In genomic region chr1:32764826-32765545, GRCh38 we compare ENCODE assay signal across 15 cellular contexts. TPM values are rescaled to one million over a fixed set of nuclear protein-coding genes. Genes with fewer than 3 reads are reported as not detected.
DNase-seq lines count a peak whose midpoint lies in the region; ATAC-seq and TF ChIP-seq lines count a peak whose summit lies in the region.
"Had no signal": no experiment of that assay in that cellular context is flagged by ENCODE, and none has a peak within 500 bp of the region (broad histone marks: within the 10 kb centered on the region; RNA-seq: fewer than 3 reads in every experiment).

No MANE protein-coding gene starts in this region.

- DNase-seq in NCI-H1092 (lab: John Stamatoyannopoulos, UW) (peak; percentile 85), lower lobe of right lung (peak; percentile 32), AML-193 (lab: John Stamatoyannopoulos, UW) (no peak), G401 (ENCODE audit: low spot score) (no peak)
- DNase-seq: cortex of kidney; foreskin fibroblast; occipital lobe; OCI-M1; stimulated activated CD8-positive, alpha-beta memory T cell treated with anti-CD3 and anti-CD28 coated beads, Interleukin-4, amount 100 ng/mL, for 48 hours; T-helper 2 cell had no signal

- peaks cover 77% of the 10 kb centered on the region for H3K4me1 ChIP-seq in lower lobe of right lung

- no peak overlapping the region for H3K4me3 ChIP-seq in lower lobe of right lung

- peaks cover 7% of the 10 kb centered on the region for H3K4me1 Mint-ChIP-seq in activated T-helper 17 cell treated with anti-CD3 and anti-CD28 coated beads, Interleukin-2, amount 50 U/mL, for 72 hours

- no peaks in the 10 kb centered on the region for H3K9me3 ChIP-seq in lower lobe of right lung

- in situ Hi-C loops in G401 (cut with HindIII; ENCODE audit: low sequenced_read_pairs) = loop anchor here (5.0 kb wide), 1 partner anchor 53 kb away; no protein-coding TSS in a partner anchor

- H3K4me3 Mint-ChIP-seq in activated T-helper 17 cell treated with anti-CD3 and anti-CD28 coated beads, Interleukin-2, amount 50 U/mL, for 72 hours = no peak overlapping the region

- H3K27ac ChIP-seq in C4-2B (peak overlapping the region; percentile 19), lower lobe of right lung (no peak overlapping the region)

- intact Hi-C loops in lower lobe of right lung (cut with DNase I) = no loop called here

- no peak overlapping the region for H3K27ac Mint-ChIP-seq in activated T-helper 17 cell treated with anti-CD3 and anti-CD28 coated beads, Interleukin-2, amount 50 U/mL, for 72 hours
- H3K27ac Mint-ChIP-seq: activated naive CD4-positive, alpha-beta T cell treated with anti-CD3 and anti-CD28 coated beads, Interleukin-2, amount 50 U/mL, for 72 hours had no signal

- H3K36me3 Mint-ChIP-seq in activated T-helper 17 cell treated with anti-CD3 and anti-CD28 coated beads, Interleukin-2, amount 50 U/mL, for 72 hours (ENCODE audit: low read depth) = no peaks in the 10 kb centered on the region
- H3K36me3 Mint-ChIP-seq: activated naive CD4-positive, alpha-beta T cell treated with anti-CD3 and anti-CD28 coated beads, Interleukin-2, amount 50 U/mL, for 72 hours had no signal

- no peaks in the 10 kb centered on the region for H3K27me3 Mint-ChIP-seq in activated T-helper 17 cell treated with anti-CD3 and anti-CD28 coated beads, Interleukin-2, amount 50 U/mL, for 72 hours

- ATAC-seq in SK-N-SH treated with all-trans-retinoic acid at 6 μM for 48 hours (no peak), lower lobe of right lung (no peak), HG03521 (IDR thresholded peaks at IDR 0.05; ENCODE audit: unreplicated experiment) (no peak)
- no peak for ATAC-seq in activated T-helper 17 cell treated with anti-CD3 and anti-CD28 coated beads, Interleukin-2, amount 50 U/mL, for 72 hours (replicated peaks)
- ATAC-seq: activated naive CD4-positive, alpha-beta T cell treated with anti-CD3 and anti-CD28 coated beads, Interleukin-2, amount 50 U/mL, for 72 hours had no signal

- TF ChIP-seq CTCF in C4-2B (conservative IDR thresholded peaks at IDR 0.05) = no peak
- TF ChIP-seq CTCF in lower lobe of right lung (IDR thresholded peaks at IDR 0.05) = no peak

- peaks cover 26% of the 10 kb centered on the region for H3K36me3 ChIP-seq in lower lobe of right lung

- H3K27me3 ChIP-seq in lower lobe of right lung (ENCODE audit: low read depth) = no peaks in the 10 kb centered on the region

- H3K9me3 Mint-ChIP-seq in activated T-helper 17 cell treated with anti-CD3 and anti-CD28 coated beads, Interleukin-2, amount 50 U/mL, for 72 hours = no peaks in the 10 kb centered on the region
- H3K9me3 Mint-ChIP-seq: activated naive CD4-positive, alpha-beta T cell treated with anti-CD3 and anti-CD28 coated beads, Interleukin-2, amount 50 U/mL, for 72 hours had no signal

TF ChIP-seq in SK-N-SH treated with all-trans-retinoic acid at 6 μM for 48 hours, 23 proteins besides CTCF, POLR2A, EP300 and RAD21:
- TF ChIP-seq POU6F1 (CRISPR knock-in tag; IDR thresholded peaks at IDR 0.05; ENCODE audit: borderline replicate concordance, low read depth) = no peak
- peak; percentile 78 for TF ChIP-seq ZFP3 (CRISPR knock-in tag; IDR thresholded peaks at IDR 0.05)
- no peak for TF ChIP-seq PATZ1 (CRISPR knock-in tag; IDR thresholded peaks at IDR 0.05; ENCODE audit: borderline replicate concordance)
TF ChIP-seq in SK-N-SH treated with all-trans-retinoic acid at 6 μM for 48 hours: peak in this region for 1.

RNA-seq across cellular contexts. Expression of gene YARS1, which starts 52.2 kb away (rescaled TPM):
- 96.7 TPM for total RNA-seq in lower lobe of right lung
- 121 and 140 TPM in 2 replicates for total RNA-seq in G401 (2014; rRNA removed; shearing (Covaris generic))
- 100 to 1,000 TPM; 101 to 176 TPM for total RNA-seq in activated T-helper 17 cell treated with anti-CD3 and anti-CD28 coated beads, Interleukin-2, amount 50 U/mL, for 72 hours

RNA-seq across cellular contexts. Expression of gene S100PBP, which starts 52.5 kb away (rescaled TPM):
- total RNA-seq in lower lobe of right lung = 37.5 TPM
- total RNA-seq in G401 (2014; rRNA removed; shearing (Covaris generic)) = 27.6 and 48.3 TPM in 2 replicates
- total RNA-seq in activated T-helper 17 cell treated with anti-CD3 and anti-CD28 coated beads, Interleukin-2, amount 50 U/mL, for 72 hours = 10 to 100 TPM; 42.7 to 48.1 TPM

Comparison
In these comparisons a context has a peak if more than half of its experiments do, and no peak if none do; other contexts are left out.
1. DNase-seq: peak in NCI-H1092 (single experiment) and lower lobe of right lung (single experiment); none in AML-193 (0 of 2) and G401 (single experiment).